Comparison of ENCODE assay signal across 9 cellular contexts in genomic region chr13:106373304-106373988, GRCh38.
DNase-seq lines count a peak whose midpoint lies in the region; ATAC-seq and TF ChIP-seq lines count a peak whose summit lies in the region.
"Had no signal": no experiment of that assay in that cellular context is flagged by ENCODE, and none has a peak within 500 bp of the region (broad histone marks: within the 10 kb centered on the region; RNA-seq: fewer than 3 reads in every experiment).

No MANE protein-coding gene starts in this region.

- peak; percentile 71 for ATAC-seq in GM21576 (IDR thresholded peaks at IDR 0.05; ENCODE audit: unreplicated experiment)
- peak; percentile 56 for ATAC-seq in HG03565 (IDR thresholded peaks at IDR 0.05; ENCODE audit: unreplicated experiment)
- no peak for ATAC-seq in left ventricle myocardium superior

- 0 out of 2 replicates have a peak, but pooled peaks cover under 1% of the 10 kb centered on the region for H3F3A ChIP-seq in PC-9 (ENCODE audit: insufficient read depth, low read depth)

- H3K27me3 ChIP-seq in PC-9 (ENCODE audit: insufficient read depth, low read depth): no peaks in the 10 kb centered on the region

- no peak overlapping the region for H3K27ac ChIP-seq in PC-9
- H3K27ac ChIP-seq: SK-N-MC had no signal

- peaks cover 16% of the 10 kb centered on the region for H3K4me1 ChIP-seq in PC-9 (replicated peaks; ENCODE audit: insufficient read depth)

- no peaks in the 10 kb centered on the region for H4K20me1 ChIP-seq in PC-9 (ENCODE audit: insufficient read depth)

- H3K9me3 ChIP-seq in PC-9 (ENCODE audit: insufficient read depth, low read depth): peaks cover 4% of the 10 kb centered on the region; the same call in 1 of the 2 replicates

- H3K79me2 ChIP-seq in PC-9 (ENCODE audit: low read depth): no peaks in the 10 kb centered on the region

- no peak for TF ChIP-seq CTCF in choroid plexus epithelial cell (conservative IDR thresholded peaks at IDR 0.05; ENCODE audit: low read depth, low read length)
- no peak for TF ChIP-seq CTCF in PC-9 (conservative IDR thresholded peaks at IDR 0.05)

- CTCF ChIA-PET in PC-9 (lab: Charles Lee): no interaction called here

- POLR2A ChIA-PET in PC-9 (lab: Charles Lee; ENCODE audit: unreplicated experiment): no interaction called here

- intact Hi-C loops in PC-9 (cut with micrococcal nuclease; ENCODE audit: unreplicated experiment): loop anchor here (10.0 kb wide), 1 partner anchor 219 kb away; no protein-coding TSS in a partner anchor
- intact Hi-C loops in left ventricle myocardium superior (cut with micrococcal nuclease): no loop called here

- H3K4me3 ChIP-seq in choroid plexus epithelial cell (ENCODE audit: low read depth, low read length) (no peak overlapping the region), PC-9 (no peak overlapping the region)
- H3K4me3 ChIP-seq: SK-N-MC had no signal

- H2AFZ ChIP-seq in PC-9: no peak overlapping the region

- no TSS peak for BruUV-seq in PC-9 (replicated peaks; lab: Mats Ljungman, UMichigan)

- no peaks in the 10 kb centered on the region for H3K9me2 ChIP-seq in PC-9 (ENCODE audit: insufficient read depth)

- H3K4me2 ChIP-seq in PC-9: no peak overlapping the region

- DNase-seq in EH (ENCODE audit: low read depth): peak; percentile 52
- DNase-seq in choroid plexus epithelial cell (ENCODE audit: low read depth): peak; percentile 44
- no peak for DNase-seq in PC-9
- DNase-seq in left ventricle myocardium superior: no peak
- no peak for DNase-seq in GM03348 (ENCODE audit: low spot score)
- DNase-seq in HK-2 (ENCODE audit: unreplicated experiment): no peak

- H3K36me3 ChIP-seq in PC-9 (ENCODE audit: low read depth): no peaks in the 10 kb centered on the region

Comparison
In these comparisons a context has a peak if more than half of its experiments do, and no peak if none do; other contexts are left out.
1. DNase-seq: peak in EH (single experiment) and choroid plexus epithelial cell (single experiment); none in PC-9 (0 of 2), left ventricle myocardium superior (single experiment), GM03348 (single experiment) and HK-2 (single experiment).